In the genomic region with DNA sequence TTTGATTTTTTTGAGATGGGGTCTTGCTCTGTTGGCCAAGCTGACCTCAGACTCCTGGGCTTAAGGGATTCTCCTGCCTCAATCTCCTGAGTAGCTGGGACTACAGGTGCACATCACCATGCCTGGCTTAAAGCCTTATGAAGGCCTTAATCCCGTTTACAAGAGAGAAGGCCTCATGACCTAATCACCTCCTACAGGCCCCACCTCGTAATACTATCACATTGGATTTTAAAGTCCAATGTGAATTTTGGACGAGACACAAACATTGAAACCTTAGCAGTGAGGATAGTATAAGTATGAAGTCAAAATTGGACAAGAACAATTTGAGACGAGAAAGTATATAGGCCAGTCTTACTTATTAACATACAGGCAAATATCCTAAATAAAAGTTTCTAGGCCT, we compare ENCODE assay signal across 6 cellular contexts.
"Had no signal": no experiment of that assay in that cellular context is flagged by ENCODE, and none has a peak within 500 bp of the region (broad histone marks: within the 10 kb centered on the region; RNA-seq: fewer than 3 reads in every experiment).

No MANE protein-coding gene starts in this region.

- FAIRE-seq: HTR-8/SVneo had no signal

- H3K9me3 ChIP-seq: HAP-1 had no signal

- H2AFZ ChIP-seq: GM23248 had no signal

- H3K36me3 ChIP-seq: HAP-1 had no signal

- DNase-seq: GM23248, GOT3, H7 had no signal

- H3K9ac ChIP-seq: GM23248 had no signal

- ATAC-seq: HCT116 had no signal

- H3K27ac ChIP-seq: GM23248 had no signal

- H3K4me3 ChIP-seq: GM23248, HAP-1 had no signal
